In genomic region chr17:79583475-79583874, GRCh38 we compare ENCODE assay signal across 8 cellular contexts. TPM values are rescaled to one million over a fixed set of nuclear protein-coding genes. Genes with fewer than 3 reads are reported as not detected.
"Had no signal": no experiment of that assay in that cellular context is flagged by ENCODE, and none has a peak within 500 bp of the region (broad histone marks: within the 10 kb centered on the region; RNA-seq: fewer than 3 reads in every experiment).

No MANE protein-coding gene starts in this region.

- H3K4me3 Mint-ChIP-seq: IgD-negative memory B cell had no signal

- H3K4me3 ChIP-seq: K562 had no signal

- DNase-seq: IMR-90, KBM-7, KG1 had no signal

- H3K27ac Mint-ChIP-seq: IgD-negative memory B cell had no signal

- H3K27ac ChIP-seq: HL-60 had no signal

- ATAC-seq: K562 had no signal

RNA-seq across cellular contexts. Expression of gene RBFOX3, which starts 27.4 kb away (rescaled TPM):
- total RNA-seq: HepG2, HT-29, IMR-90, K562 had no signal
